Comparison of ENCODE assay signal across 21 cellular contexts in the genomic region with DNA sequence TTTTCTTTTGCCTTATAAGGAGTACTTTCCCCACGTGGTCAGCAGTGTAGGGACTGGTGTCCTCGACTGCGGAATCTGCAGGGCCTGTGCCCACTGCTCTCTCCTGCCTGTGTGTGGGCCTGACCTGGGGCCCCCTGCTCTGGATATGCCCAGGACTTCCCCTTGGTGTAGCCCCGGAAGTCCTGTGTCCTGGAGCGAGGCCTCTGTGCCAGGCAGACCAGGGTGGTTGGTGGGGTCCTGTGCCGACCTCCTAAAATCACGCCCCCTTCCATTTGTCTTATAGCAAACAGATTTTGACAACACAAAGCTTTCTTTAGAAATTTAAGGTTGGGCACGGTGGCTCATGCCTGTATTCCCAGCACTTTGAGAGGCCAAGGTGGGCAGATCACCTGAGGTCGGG.
"Had no signal": no experiment of that assay in that cellular context is flagged by ENCODE, and none has a peak within 500 bp of the region (broad histone marks: within the 10 kb centered on the region; RNA-seq: fewer than 3 reads in every experiment).

No MANE protein-coding gene starts in this region.

- DNase-seq: activated B cell treated with CpG ODN at 0.5 μM for 24 hours; activated CD4-positive, alpha-beta memory T cell treated with anti-CD3 and anti-CD28 coated beads, Interleukin-2, amount 10 ng/mL, durations not matched to agents 7 days and 5 days; activated CD4-positive, alpha-beta T cell treated with anti-CD3 and anti-CD28 coated beads for 48 hours; activated effector memory CD4-positive, alpha-beta T cell treated with Interleukin-2 at 50 U/mL for 16 hours; activated naive CD4-positive, alpha-beta T cell treated with anti-CD3 and anti-CD28 coated beads, Interleukin-2, amount 50 U/mL, for 16 hours; activated T-cell treated with anti-CD3 and anti-CD28 coated beads, Interleukin-2, amount 50 U/mL, for 48 hours; effector CD8-positive, alpha-beta T cell; heart right ventricle; immature natural killer cell; left colon; midbrain; nephron progenitor cell; stimulated activated CD4-positive, alpha-beta T cell treated with anti-CD3 and anti-CD28 coated beads, Interleukin-2, amount 100 ng/mL, for 24 hours; stimulated activated naive CD8-positive, alpha-beta T cell treated with anti-CD3 and anti-CD28 coated beads, Interleukin-15, Interleukin-2, amounts not matched to agents 100 U/mL and 50 U/mL, for 24 hours; substantia nigra; T-cell; transverse colon had no signal

- H3K4me1 ChIP-seq: ascending aorta had no signal

- H3K27ac ChIP-seq: ascending aorta, heart right ventricle, transverse colon had no signal

- H3K9me3 Mint-ChIP-seq: activated B cell treated with CpG ODN at 0.5 μM for 24 hours; activated CD4-positive, alpha-beta memory T cell treated with anti-CD3 and anti-CD28 coated beads, Interleukin-2, amount 10 ng/mL, durations not matched to agents 7 days and 5 days; dendritic cell treated with granulocyte-macrophage colony-stimulating factor and Interleukin-4, amounts not matched to agents 40 ng/mL and 50 ng/mL, for 4 days; nephron progenitor cell; T-cell had no signal

- H3K27me3 Mint-ChIP-seq: activated B cell treated with CpG ODN at 0.5 μM for 24 hours; activated CD4-positive, alpha-beta memory T cell treated with anti-CD3 and anti-CD28 coated beads, Interleukin-2, amount 10 ng/mL, durations not matched to agents 7 days and 5 days had no signal

- H3K4me3 Mint-ChIP-seq: activated B cell treated with CpG ODN at 0.5 μM for 24 hours; activated CD4-positive, alpha-beta memory T cell treated with anti-CD3 and anti-CD28 coated beads, Interleukin-2, amount 10 ng/mL, durations not matched to agents 7 days and 5 days; dendritic cell treated with granulocyte-macrophage colony-stimulating factor and Interleukin-4, amounts not matched to agents 40 ng/mL and 50 ng/mL, for 4 days; immature natural killer cell; nephron progenitor cell; T-cell had no signal

- H3K9me3 ChIP-seq: ascending aorta, heart right ventricle, transverse colon had no signal

- H3K36me3 ChIP-seq: ascending aorta, heart right ventricle, transverse colon had no signal

- H3K27me3 ChIP-seq: ascending aorta, transverse colon had no signal

- H3K4me3 ChIP-seq: ascending aorta, heart right ventricle, lung, transverse colon had no signal

- H3K36me3 Mint-ChIP-seq: T-cell had no signal

- H3K27ac Mint-ChIP-seq: activated B cell treated with CpG ODN at 0.5 μM for 24 hours; activated CD4-positive, alpha-beta memory T cell treated with anti-CD3 and anti-CD28 coated beads, Interleukin-2, amount 10 ng/mL, durations not matched to agents 7 days and 5 days; dendritic cell treated with granulocyte-macrophage colony-stimulating factor and Interleukin-4, amounts not matched to agents 40 ng/mL and 50 ng/mL, for 4 days; immature natural killer cell; T-cell had no signal

- ATAC-seq: left colon; SK-N-SH treated with all-trans-retinoic acid at 6 μM for 48 hours; stimulated activated naive CD8-positive, alpha-beta T cell treated with anti-CD3 and anti-CD28 coated beads, Interleukin-15, Interleukin-2, amounts not matched to agents 100 U/mL and 50 U/mL, for 24 hours; T-cell had no signal
